In genomic region chr2:180130403-180130802, GRCh38 we compare ENCODE assay signal across 19 cellular contexts.
DNase-seq lines count a peak whose midpoint lies in the region; ATAC-seq, FAIRE-seq and TF ChIP-seq lines count a peak whose summit lies in the region.
"Had no signal": no experiment of that assay in that cellular context is flagged by ENCODE, and none has a peak within 500 bp of the region (broad histone marks: within the 10 kb centered on the region; RNA-seq: fewer than 3 reads in every experiment).

No MANE protein-coding gene starts in this region.

- H3K9me1 ChIP-seq in endothelial cell of umbilical vein (replicated peaks; ENCODE audit: control insufficient read depth, extremely low read depth, insufficient read depth, low read length): no peaks in the 10 kb centered on the region

- H3K4me3 ChIP-seq in endothelial cell of umbilical vein (replicated peaks in 1 of 3; ENCODE audit: insufficient read depth in 1 of 3, low read depth in 1 of 3, low read length in 3 of 3) (no peak overlapping the region), thyroid gland (replicated peaks in 1 of 3) (no peak overlapping the region), ascending aorta (no peak overlapping the region)
- H3K4me3 ChIP-seq: cardiac muscle cell, gastrocnemius medialis, GM23338, lower lobe of right lung, SJCRH30, tibial nerve had no signal

- POLR2A ChIA-PET in endothelial cell of umbilical vein (lab: Charles Lee): no interaction called here

- no peak for TF ChIP-seq POLR2A in endothelial cell of umbilical vein (IDR thresholded peaks at IDR 0.05; ENCODE audit: low read depth, low read length)
- no peak for TF ChIP-seq POLR2A in thyroid gland (IDR thresholded peaks at IDR 0.05)

- H3K4me1 ChIP-seq in endothelial cell of umbilical vein (ENCODE audit: control insufficient read depth, extremely low read depth, insufficient read depth, low read length): no peaks in the 10 kb centered on the region
- H3K4me1 ChIP-seq in thyroid gland: no peaks in the 10 kb centered on the region
- H3K4me1 ChIP-seq in ascending aorta: no peaks in the 10 kb centered on the region
- H3K4me1 ChIP-seq: gastrocnemius medialis, lower lobe of right lung had no signal

- H3K27ac ChIP-seq in endothelial cell of umbilical vein (ENCODE audit: insufficient read depth, low read depth, low read length) (no peak overlapping the region), thyroid gland (no peak overlapping the region), ascending aorta (no peak overlapping the region)
- H3K27ac ChIP-seq: cardiac muscle cell, gastrocnemius medialis, lower lobe of right lung, SJCRH30, tibial nerve had no signal

- no peak for ATAC-seq in HG02840 (IDR thresholded peaks at IDR 0.05; ENCODE audit: low FRiP score, unreplicated experiment)
- ATAC-seq: activated CD4-positive, alpha-beta T cell treated with anti-CD3 and anti-CD28 coated beads for 36 hours; gastrocnemius medialis; GM23338; lower lobe of right lung had no signal

- no peak overlapping the region for H3K4me2 ChIP-seq in endothelial cell of umbilical vein (ENCODE audit: insufficient read depth, low read length)
- H3K4me2 ChIP-seq: GM23338 had no signal

- H3K27me3 ChIP-seq in endothelial cell of umbilical vein (ENCODE audit: control insufficient read depth in 2 of 2, insufficient read depth in 2 of 2, low read length in 2 of 2) (peaks cover 4 to 12% of the 10 kb centered on the region in 2 experiments), thyroid gland (no peaks in the 10 kb centered on the region), ascending aorta (no peaks in the 10 kb centered on the region)
- H3K27me3 ChIP-seq: cardiac muscle cell, gastrocnemius medialis, SJCRH30, tibial nerve had no signal

- no peak overlapping the region for H2AFZ ChIP-seq in endothelial cell of umbilical vein (ENCODE audit: low read depth, low read length)
- H2AFZ ChIP-seq: GM23338 had no signal

- H3K36me3 ChIP-seq in endothelial cell of umbilical vein (ENCODE audit: control insufficient read depth in 2 of 2, extremely low read depth in 1 of 2, insufficient read depth in 2 of 2, low read length in 2 of 2) (no peaks in the 10 kb centered on the region), thyroid gland (no peaks in the 10 kb centered on the region), ascending aorta (no peaks in the 10 kb centered on the region)
- H3K36me3 ChIP-seq: cardiac muscle cell, gastrocnemius medialis, lower lobe of right lung, SJCRH30, tibial nerve had no signal

- FAIRE-seq in endothelial cell of umbilical vein (lab: Jason Lieb, UNC): no peak
- FAIRE-seq: GM12891 had no signal

- in situ Hi-C loops in G401 (cut with HindIII; ENCODE audit: low sequenced_read_pairs): no loop called here

- DNase-seq in G401 (ENCODE audit: low spot score): peak; percentile 26
- DNase-seq in LHCN-M2 (ENCODE audit: low read depth): peak; percentile 57
- DNase-seq in endothelial cell of umbilical vein (ENCODE audit: low read depth, low spot score): no peak
- peak; percentile 39 for DNase-seq in renal cortical epithelial cell (ENCODE audit: low read depth)
- no peak for DNase-seq in thyroid gland
- no peak for DNase-seq in ascending aorta (ENCODE audit: low spot score in 2 of 2)
- DNase-seq: activated CD4-positive, alpha-beta T cell treated with anti-CD3 and anti-CD28 coated beads for 36 hours; activated naive CD4-positive, alpha-beta T cell treated with anti-CD3 and anti-CD28 coated beads, Interleukin-2, amount 10 ng/mL, durations not matched to agents 7 days and 5 days; gastrocnemius medialis; lower lobe of right lung; NCI-H1694 treated with DMSO at 0.1 percent for 48 hours; NCI-H446; SJCRH30; small intestine had no signal

- H4K20me1 ChIP-seq in endothelial cell of umbilical vein (replicated peaks; ENCODE audit: control insufficient read depth, extremely low read depth, insufficient read depth, low read length): no peaks in the 10 kb centered on the region

- intact Hi-C loops in endothelial cell of umbilical vein (cut with micrococcal nuclease): no loop called here
- intact Hi-C loops in thyroid gland (cut with DNase I): no loop called here
- intact Hi-C loops in ascending aorta (cut with DNase I): no loop called here

- CTCF ChIA-PET in endothelial cell of umbilical vein (lab: Charles Lee): no interaction called here

- no peak overlapping the region for H3K9ac ChIP-seq in endothelial cell of umbilical vein (replicated peaks; ENCODE audit: extremely low read depth, insufficient read depth, low read length)

- H3K9me3 ChIP-seq in endothelial cell of umbilical vein (replicated peaks; ENCODE audit: control insufficient read depth, insufficient read depth, low read length): no peaks in the 10 kb centered on the region
- no peaks in the 10 kb centered on the region for H3K9me3 ChIP-seq in thyroid gland
- no peaks in the 10 kb centered on the region for H3K9me3 ChIP-seq in ascending aorta
- H3K9me3 ChIP-seq: gastrocnemius medialis, lower lobe of right lung, SJCRH30, tibial nerve had no signal

- dilution Hi-C loops in endothelial cell of umbilical vein (cut with MboI; ENCODE audit: extremely low pct_ligation_motif_present, low sequenced_read_pairs): no loop called here

- H3K79me2 ChIP-seq in endothelial cell of umbilical vein (ENCODE audit: control insufficient read depth, insufficient read depth, low read length): no peaks in the 10 kb centered on the region

- no TSS peak for BruUV-seq in endothelial cell of umbilical vein (replicated peaks; lab: Mats Ljungman, UMichigan)

- TF ChIP-seq CTCF in endothelial cell of umbilical vein (IDR thresholded peaks at IDR 0.05; ENCODE audit: extremely low read depth in 1 of 2, insufficient read depth in 1 of 2, low read depth in 1 of 2, low read length in 2 of 2): no peak
- TF ChIP-seq CTCF in thyroid gland (IDR thresholded peaks at IDR 0.05): no peak
- no peak for TF ChIP-seq CTCF in ascending aorta (IDR thresholded peaks at IDR 0.05)

TF ChIP-seq in endothelial cell of umbilical vein, 7 proteins besides CTCF, POLR2A, EP300 and RAD21:
- TF ChIP-seq MYC (IDR thresholded peaks at IDR 0.05; ENCODE audit: low read depth, low read length) (no peak), FOS (IDR thresholded peaks at IDR 0.05; ENCODE audit: borderline replicate concordance, insufficient read depth, low read length) (peak; percentile 10)

Comparison
In these comparisons a context has a peak if more than half of its experiments do, and no peak if none do; other contexts are left out.
1. DNase-seq: peak in G401 (single experiment), LHCN-M2 (single experiment) and renal cortical epithelial cell (single experiment); none in endothelial cell of umbilical vein (single experiment), thyroid gland (0 of 2) and ascending aorta (0 of 2).